ENCODE assay signal across 2 cellular contexts in the genomic region with DNA sequence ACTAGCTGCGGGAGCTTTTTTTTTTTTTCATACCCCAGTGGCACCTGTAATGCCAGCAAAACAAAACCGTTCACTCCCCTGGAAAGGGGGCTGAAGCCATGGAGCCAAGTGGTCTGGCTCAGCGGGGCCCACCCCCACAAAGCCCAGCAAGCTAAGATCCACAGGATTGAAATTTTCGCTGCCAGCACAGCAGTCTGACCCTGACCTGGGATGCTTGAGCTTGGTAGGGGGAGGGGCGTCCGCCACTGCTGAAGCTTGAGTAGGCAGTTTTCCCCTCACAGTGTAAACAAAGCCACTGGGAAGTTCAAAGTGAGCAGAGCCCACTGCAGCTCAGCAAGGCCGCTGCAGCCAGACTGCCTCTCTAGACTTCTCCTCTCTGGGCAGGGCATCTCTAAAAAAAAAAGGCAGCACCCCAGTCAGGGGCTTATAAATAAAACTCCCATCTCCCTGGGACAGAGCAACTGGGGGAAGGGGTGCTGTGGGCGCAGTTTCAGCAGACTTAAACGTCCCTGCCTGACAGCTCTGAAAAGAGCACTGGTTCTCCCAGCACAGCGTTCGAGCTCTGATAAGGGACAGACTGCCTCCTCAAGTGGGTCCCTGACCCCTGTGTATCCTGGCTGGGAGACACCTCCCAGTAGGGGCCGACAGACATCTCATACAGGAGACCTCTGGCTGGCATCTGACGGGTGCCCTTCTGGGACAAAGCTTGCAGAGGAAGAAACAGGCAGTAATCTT.
A peak's percentile ranks its signal among the peaks of the same experiment; 100 is the strongest.
TF ChIP-seq lines count a peak whose summit lies in the region.

No MANE protein-coding gene starts in this region.

TF ChIP-seq in H1, 55 proteins besides CTCF, POLR2A, EP300 and RAD21:
- no peak for TF ChIP-seq KDM5A (IDR thresholded peaks at IDR 0.05; ENCODE audit: low read length)
- no peak for TF ChIP-seq HDAC6 (IDR thresholded peaks at IDR 0.05; ENCODE audit: low read depth, low read length)
- TF ChIP-seq, protein P1, sequence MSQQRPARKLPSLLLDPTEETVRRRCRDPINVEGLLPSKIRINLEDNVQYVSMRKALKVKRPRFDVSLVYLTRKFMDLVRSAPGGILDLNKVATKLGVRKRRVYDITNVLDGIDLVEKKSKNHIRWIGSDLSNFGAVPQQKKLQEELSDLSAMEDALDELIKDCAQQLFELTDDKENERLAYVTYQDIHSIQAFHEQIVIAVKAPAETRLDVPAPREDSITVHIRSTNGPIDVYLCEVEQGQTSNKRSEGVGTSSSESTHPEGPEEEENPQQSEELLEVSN (IDR thresholded peaks at IDR 0.05) = peak; percentile 29; the same call in 1 of the 2 replicates
- TF ChIP-seq SP1 (IDR thresholded peaks at IDR 0.05; ENCODE audit: low read depth, low read length) = peak; percentile 56; the same call in 1 of the 2 replicates
- TF ChIP-seq, protein P2, sequence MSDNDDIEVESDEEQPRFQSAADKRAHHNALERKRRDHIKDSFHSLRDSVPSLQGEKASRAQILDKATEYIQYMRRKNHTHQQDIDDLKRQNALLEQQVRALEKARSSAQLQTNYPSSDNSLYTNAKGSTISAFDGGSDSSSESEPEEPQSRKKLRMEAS (IDR thresholded peaks at IDR 0.05) = peak; percentile 25; the same call in 1 of the 2 replicates
- no peak for TF ChIP-seq GABPA (IDR thresholded peaks at IDR 0.05; ENCODE audit: borderline replicate concordance, insufficient read depth, low read length)
- TF ChIP-seq POLR2AphosphoS5 (IDR thresholded peaks at IDR 0.05; ENCODE audit: low read depth, low read length) = no peak
- no peak for TF ChIP-seq TCF12 (IDR thresholded peaks at IDR 0.05; ENCODE audit: low read depth, low read length)
- TF ChIP-seq CTBP2 (IDR thresholded peaks at IDR 0.05; ENCODE audit: borderline replicate concordance, insufficient read depth, insufficient read length, low read length) = no peak
- TF ChIP-seq SUZ12 (IDR thresholded peaks at IDR 0.05; ENCODE audit: low read length) = no peak
- no peak for TF ChIP-seq TBP (IDR thresholded peaks at IDR 0.05; ENCODE audit: low read depth, low read length)
- TF ChIP-seq GTF2F1 (IDR thresholded peaks at IDR 0.05; ENCODE audit: borderline replicate concordance, low read depth, low read length) = no peak
- no peak for TF ChIP-seq TEAD4 (IDR thresholded peaks at IDR 0.05; ENCODE audit: low read depth, low read length)
- peak; percentile 86 for TF ChIP-seq BACH1 (IDR thresholded peaks at IDR 0.05; ENCODE audit: low read length)
- TF ChIP-seq RBBP5 (IDR thresholded peaks at IDR 0.05; ENCODE audit: borderline replicate concordance, low read depth, low read length) = peak; percentile 61; the same call in 1 of the 2 replicates
- peak; percentile 50; the same call in 1 of the 2 replicates for TF ChIP-seq MAFK (IDR thresholded peaks at IDR 0.05; ENCODE audit: low read depth, low read length)
- TF ChIP-seq RNF2 (IDR thresholded peaks at IDR 0.05; ENCODE audit: borderline replicate concordance, low read depth, low read length, missing control alignments, poor library complexity, severe bottlenecking) = no peak
- TF ChIP-seq FOSL1 (IDR thresholded peaks at IDR 0.05; ENCODE audit: insufficient read depth, low read depth, low read length) = no peak
- no peak for TF ChIP-seq CBX8 (IDR thresholded peaks at IDR 0.05; ENCODE audit: borderline replicate concordance, low read depth, low read length)
- TF ChIP-seq SP4 (IDR thresholded peaks at IDR 0.05; ENCODE audit: low read length) = no peak
- peak; percentile 78 for TF ChIP-seq ASH2L (IDR thresholded peaks at IDR 0.05; ENCODE audit: low read length)

TF ChIP-seq in liver, 16 proteins besides CTCF, POLR2A, EP300 and RAD21:
- no peak for TF ChIP-seq GABPA (IDR thresholded peaks at IDR 0.05 in 1 of 2, conservative IDR thresholded peaks at IDR 0.05 in 1 of 2)
- no peak for TF ChIP-seq JUND (IDR thresholded peaks at IDR 0.05)
- TF ChIP-seq NR2F2 (IDR thresholded peaks at IDR 0.05) = peak; percentile 42
- TF ChIP-seq, protein P2 (IDR thresholded peaks at IDR 0.05) = no peak
- peak; percentile 60 for TF ChIP-seq SP1 (IDR thresholded peaks at IDR 0.05)
- TF ChIP-seq, protein P3, sequence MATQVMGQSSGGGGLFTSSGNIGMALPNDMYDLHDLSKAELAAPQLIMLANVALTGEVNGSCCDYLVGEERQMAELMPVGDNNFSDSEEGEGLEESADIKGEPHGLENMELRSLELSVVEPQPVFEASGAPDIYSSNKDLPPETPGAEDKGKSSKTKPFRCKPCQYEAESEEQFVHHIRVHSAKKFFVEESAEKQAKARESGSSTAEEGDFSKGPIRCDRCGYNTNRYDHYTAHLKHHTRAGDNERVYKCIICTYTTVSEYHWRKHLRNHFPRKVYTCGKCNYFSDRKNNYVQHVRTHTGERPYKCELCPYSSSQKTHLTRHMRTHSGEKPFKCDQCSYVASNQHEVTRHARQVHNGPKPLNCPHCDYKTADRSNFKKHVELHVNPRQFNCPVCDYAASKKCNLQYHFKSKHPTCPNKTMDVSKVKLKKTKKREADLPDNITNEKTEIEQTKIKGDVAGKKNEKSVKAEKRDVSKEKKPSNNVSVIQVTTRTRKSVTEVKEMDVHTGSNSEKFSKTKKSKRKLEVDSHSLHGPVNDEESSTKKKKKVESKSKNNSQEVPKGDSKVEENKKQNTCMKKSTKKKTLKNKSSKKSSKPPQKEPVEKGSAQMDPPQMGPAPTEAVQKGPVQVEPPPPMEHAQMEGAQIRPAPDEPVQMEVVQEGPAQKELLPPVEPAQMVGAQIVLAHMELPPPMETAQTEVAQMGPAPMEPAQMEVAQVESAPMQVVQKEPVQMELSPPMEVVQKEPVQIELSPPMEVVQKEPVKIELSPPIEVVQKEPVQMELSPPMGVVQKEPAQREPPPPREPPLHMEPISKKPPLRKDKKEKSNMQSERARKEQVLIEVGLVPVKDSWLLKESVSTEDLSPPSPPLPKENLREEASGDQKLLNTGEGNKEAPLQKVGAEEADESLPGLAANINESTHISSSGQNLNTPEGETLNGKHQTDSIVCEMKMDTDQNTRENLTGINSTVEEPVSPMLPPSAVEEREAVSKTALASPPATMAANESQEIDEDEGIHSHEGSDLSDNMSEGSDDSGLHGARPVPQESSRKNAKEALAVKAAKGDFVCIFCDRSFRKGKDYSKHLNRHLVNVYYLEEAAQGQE (IDR thresholded peaks at IDR 0.05) = no peak
- peak in 1 of 2 donors; percentile 49 for TF ChIP-seq HNF4A (conservative IDR thresholded peaks at IDR 0.05)
- no peak for TF ChIP-seq HNF4G (IDR thresholded peaks at IDR 0.05)
- peak in 1 of 2 donors; percentile 70 for TF ChIP-seq RXRA (IDR thresholded peaks at IDR 0.05)
